Comparison of ENCODE assay signal across 22 cellular contexts in the genomic region with DNA sequence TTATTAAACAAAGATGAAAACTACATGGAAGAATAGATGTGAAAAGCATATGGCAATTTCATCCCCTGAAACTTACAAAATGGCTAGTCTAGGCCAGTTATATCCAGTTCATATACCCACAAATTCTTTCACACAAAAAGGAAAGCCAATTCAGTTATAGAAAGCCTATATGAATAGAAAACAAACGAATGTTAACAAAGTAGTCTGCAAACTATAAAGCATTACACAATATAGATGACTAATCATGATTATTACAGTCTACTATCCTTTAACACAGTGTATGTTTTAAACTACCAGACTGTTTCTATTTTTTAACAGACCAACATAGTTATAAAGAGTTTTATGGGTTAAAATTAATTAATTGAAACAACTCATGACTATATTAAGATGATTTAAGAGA.
A peak's percentile ranks its signal among the peaks of the same experiment; 100 is the strongest.
DNase-seq lines count a peak whose midpoint lies in the region; ATAC-seq and FAIRE-seq lines count a peak whose summit lies in the region.
"Had no signal": no experiment of that assay in that cellular context is flagged by ENCODE, and none has a peak within 500 bp of the region (broad histone marks: within the 10 kb centered on the region; RNA-seq: fewer than 3 reads in every experiment).

No MANE protein-coding gene starts in this region.

- FAIRE-seq in endometrium (lab: Jason Lieb, UNC) (peak; percentile 62), islet of Langerhans (lab: Jason Lieb, UNC) (peak; percentile 17)
- FAIRE-seq: endothelial cell of umbilical vein had no signal

- DNase-seq in ELR (ENCODE audit: low read depth) (peak; percentile 46), MV-4-11 (lab: John Stamatoyannopoulos, UW) (peak; percentile 26)
- DNase-seq: activated CD4-positive, alpha-beta T cell treated with anti-CD3 and anti-CD28 coated beads for 4 hours; activated naive CD4-positive, alpha-beta T cell treated with anti-CD3 and anti-CD28 coated beads, Interleukin-2, amount 50 U/mL, for 16 hours; anterior cingulate cortex; CD4-positive, alpha-beta T cell; central memory CD4-positive, alpha-beta T cell; KG1; NCI-H1930; NCI-H526 treated with DMSO at 0.1 percent for 48 hours; RPMI8226; stimulated activated naive CD8-positive, alpha-beta T cell treated with anti-CD3 and anti-CD28 coated beads, Interleukin-15, amount 100 ng/mL, for 72 hours; T-helper 2 cell; thyroid gland had no signal

- ATAC-seq in HG02610 (IDR thresholded peaks at IDR 0.05; ENCODE audit: unreplicated experiment) (no peak), HG02884 (IDR thresholded peaks at IDR 0.05; ENCODE audit: unreplicated experiment) (no peak), GM18867 (IDR thresholded peaks at IDR 0.05; ENCODE audit: unreplicated experiment) (no peak)
- ATAC-seq: gastroesophageal sphincter; SK-N-SH treated with all-trans-retinoic acid at 6 μM for 48 hours; stimulated activated naive CD8-positive, alpha-beta T cell treated with anti-CD3 and anti-CD28 coated beads, Interleukin-15, amount 100 ng/mL, for 72 hours had no signal
